Comparison of ENCODE assay signal across 28 cellular contexts in the genomic region with DNA sequence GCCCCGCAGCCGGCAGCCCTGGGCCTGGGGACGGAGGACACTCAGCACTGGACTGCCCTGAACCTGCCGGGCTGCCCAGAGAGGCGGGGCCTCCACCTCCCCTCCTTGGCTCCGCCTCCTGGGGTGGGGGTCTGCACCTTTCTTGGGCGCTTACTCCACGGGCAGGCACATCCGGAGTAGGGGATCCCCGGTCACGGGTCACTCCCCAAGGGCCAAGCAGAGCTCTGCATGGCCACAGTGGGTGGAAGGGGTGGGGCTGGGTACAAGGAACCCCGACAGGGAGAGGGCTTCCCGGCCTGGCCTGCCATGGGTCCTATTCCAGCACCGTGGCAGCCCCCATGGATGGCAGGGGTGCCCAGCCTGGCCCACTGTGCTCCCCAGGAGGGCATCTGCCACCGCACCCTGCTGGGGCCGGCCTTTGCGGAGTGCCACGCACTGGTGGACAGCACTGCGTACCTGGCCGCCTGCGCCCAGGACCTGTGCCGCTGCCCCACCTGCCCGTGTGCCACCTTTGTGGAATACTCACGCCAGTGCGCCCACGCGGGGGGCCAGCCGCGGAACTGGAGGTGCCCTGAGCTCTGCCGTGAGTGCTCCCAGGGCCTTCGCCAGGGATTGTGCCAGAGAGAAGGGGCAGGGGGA. TPM values are rescaled to one million over a fixed set of nuclear protein-coding genes. Genes with fewer than 3 reads are reported as not detected.
DNase-seq lines count a peak whose midpoint lies in the region; ATAC-seq and TF ChIP-seq lines count a peak whose summit lies in the region.
"Had no signal": no experiment of that assay in that cellular context is flagged by ENCODE, and none has a peak within 500 bp of the region (broad histone marks: within the 10 kb centered on the region; RNA-seq: fewer than 3 reads in every experiment).

No MANE protein-coding gene starts in this region.

- intact Hi-C loops in sciatic nerve (cut with DNase I) (no loop called here), thyroid gland (cut with DNase I) (no loop called here)

- H3K9me3 ChIP-seq in SK-N-SH (no peaks in the 10 kb centered on the region), MG63 (no peaks in the 10 kb centered on the region), smooth muscle cell (replicated peaks; ENCODE audit: low read depth) (no peaks in the 10 kb centered on the region), thyroid gland (no peaks in the 10 kb centered on the region)

- H3K9ac ChIP-seq in SK-N-SH (no peak overlapping the region), smooth muscle cell (ENCODE audit: low read depth) (no peak overlapping the region)

- H4K20me1 ChIP-seq in SK-N-SH (ENCODE audit: insufficient read depth) (no peaks in the 10 kb centered on the region), smooth muscle cell (ENCODE audit: low read depth) (no peaks in the 10 kb centered on the region)

- TF ChIP-seq RAD21 in SK-N-SH (IDR thresholded peaks at IDR 0.05; ENCODE audit: low read length) = no peak

- WGBS in SK-N-SH (ENCODE audit: low lambda C conversion rate) = 76% methylated on average over 5 of the region's 31 CpGs
- 93% methylated on average over 31 of the region's 31 CpGs for WGBS in smooth muscle cell (ENCODE audit: low lambda C conversion rate)
- 87 to 91% methylated on average over 14 to 18 of the region's 31 CpGs for WGBS in thyroid gland, 2 donors

- TF ChIP-seq EP300 in SK-N-SH (IDR thresholded peaks at IDR 0.05; ENCODE audit: borderline replicate concordance in 1 of 2, low read depth in 1 of 2, low read length in 1 of 2) = no peak

- H3K9me2 ChIP-seq in SK-N-SH = no peaks in the 10 kb centered on the region

- H3K4me3 ChIP-seq in SK-N-SH (ENCODE audit: low read depth in 2 of 2, low read length in 1 of 2) (no peak overlapping the region), MG63 (no peak overlapping the region), smooth muscle cell (no peak overlapping the region), thyroid gland (replicated peaks in 1 of 3) (no peak overlapping the region)
- H3K4me3 ChIP-seq: dorsolateral prefrontal cortex had no signal

- POLR2A ChIA-PET in SK-N-SH (lab: Yijun Ruan, JAX) = no interaction called here

- ATAC-seq in SK-N-SH treated with all-trans-retinoic acid at 6 μM for 48 hours (no peak), sciatic nerve (no peak)

- no peak for TF ChIP-seq POLR2A in thyroid gland (IDR thresholded peaks at IDR 0.05)

- H3K4me2 ChIP-seq in SK-N-SH (no peak overlapping the region), smooth muscle cell (no peak overlapping the region)

- H3K36me3 ChIP-seq in SK-N-SH (replicated peaks in 1 of 2; ENCODE audit: control insufficient read depth in 1 of 2, insufficient read depth in 2 of 2, low read length in 1 of 2) (no peaks in the 10 kb centered on the region), MG63 (no peaks in the 10 kb centered on the region), smooth muscle cell (ENCODE audit: low read depth) (no peaks in the 10 kb centered on the region), thyroid gland (no peaks in the 10 kb centered on the region)

- H3K79me2 ChIP-seq in SK-N-SH (ENCODE audit: insufficient read depth) (no peaks in the 10 kb centered on the region), smooth muscle cell (ENCODE audit: low read depth) (no peaks in the 10 kb centered on the region)

- H2AFZ ChIP-seq in SK-N-SH (ENCODE audit: low read depth) (no peak overlapping the region), smooth muscle cell (ENCODE audit: low read depth) (no peak overlapping the region)

- CTCF ChIA-PET in SK-N-SH (lab: Yijun Ruan, JAX) = interaction anchor here (2.1 kb wide), 1 partner anchor 287 kb away, joined by 7 read pairs; no protein-coding TSS in a partner anchor

- H3F3A ChIP-seq in SK-N-SH (replicated peaks; ENCODE audit: insufficient read depth) = no peaks in the 10 kb centered on the region
- H3F3A ChIP-seq in smooth muscle cell (ENCODE audit: low read depth) = no peaks in the 10 kb centered on the region

- no peaks in the 10 kb centered on the region for H3K27me3 ChIP-seq in SK-N-SH (ENCODE audit: insufficient read depth)
- peaks cover 36% of the 10 kb centered on the region for H3K27me3 ChIP-seq in MG63
- H3K27me3 ChIP-seq in smooth muscle cell (ENCODE audit: low read depth) = no peaks in the 10 kb centered on the region
- H3K27me3 ChIP-seq in thyroid gland = no peaks in the 10 kb centered on the region

- DNase-seq in SK-N-SH = peak; percentile 39
- DNase-seq in MG63 = peak; percentile 0
- peak; percentile 66 for DNase-seq in iPS-NIHi11 (ENCODE audit: low spot score)
- DNase-seq in sciatic nerve (ENCODE audit: low spot score) = peak; percentile 55
- DNase-seq in smooth muscle cell (lab: John Stamatoyannopoulos, UW; ENCODE audit: unreplicated experiment) = no peak
- no peak for DNase-seq in thyroid gland
- no peak for DNase-seq in SKM-1 (lab: John Stamatoyannopoulos, UW; ENCODE audit: unreplicated experiment)
- DNase-seq: activated CD4-positive, alpha-beta T cell treated with anti-CD3 and anti-CD28 coated beads, Interleukin-2, amount 50 U/mL, for 4 hours; activated naive CD8-positive, alpha-beta T cell treated with anti-CD3 and anti-CD28 coated beads for 36 hours; central memory CD4-positive, alpha-beta T cell; DMS53; GDM1; IMR-90; NCI-H1417; NCI-H774; RPMI8226; stimulated activated CD4-positive, alpha-beta T cell treated with anti-CD3 and anti-CD28 coated beads, Interleukin-1b, Interleukin-23, amount 100 ng/mL, for 48 hours; T1000 had no signal

- H3K27ac ChIP-seq in SK-N-SH (ENCODE audit: low read depth in 2 of 2, low read length in 1 of 2) (no peak overlapping the region), smooth muscle cell (ENCODE audit: low read depth) (no peak overlapping the region), thyroid gland (no peak overlapping the region)
- H3K27ac ChIP-seq: 22Rv1, dorsolateral prefrontal cortex had no signal

- H3K4me1 ChIP-seq in SK-N-SH (ENCODE audit: control insufficient read depth in 1 of 2, insufficient read depth in 2 of 2, low read depth in 1 of 2, low read length in 1 of 2) (peaks cover 0 to 2% of the 10 kb centered on the region in 2 experiments; a peak in 1 of 4 replicates), smooth muscle cell (ENCODE audit: low read depth) (no peaks in the 10 kb centered on the region), thyroid gland (no peaks in the 10 kb centered on the region)

- TF ChIP-seq CTCF in SK-N-SH (IDR thresholded peaks at IDR 0.05) (no peak), smooth muscle cell (IDR thresholded peaks at IDR 0.05; ENCODE audit: borderline replicate concordance, insufficient read depth, poor library complexity, severe bottlenecking) (no peak), thyroid gland (IDR thresholded peaks at IDR 0.05) (no peak)

TF ChIP-seq in SK-N-SH, 30 proteins besides CTCF, POLR2A, EP300 and RAD21 (continues in another document):
- TF ChIP-seq NFIC (IDR thresholded peaks at IDR 0.05; ENCODE audit: borderline replicate concordance) = no peak
- no peak for TF ChIP-seq JUND (IDR thresholded peaks at IDR 0.05)
- TF ChIP-seq, protein P1, sequence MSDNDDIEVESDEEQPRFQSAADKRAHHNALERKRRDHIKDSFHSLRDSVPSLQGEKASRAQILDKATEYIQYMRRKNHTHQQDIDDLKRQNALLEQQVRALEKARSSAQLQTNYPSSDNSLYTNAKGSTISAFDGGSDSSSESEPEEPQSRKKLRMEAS (IDR thresholded peaks at IDR 0.05; ENCODE audit: low read depth) = no peak
- TF ChIP-seq YY1 (IDR thresholded peaks at IDR 0.05; ENCODE audit: low read depth) = no peak

TF ChIP-seq in SK-N-SH treated with all-trans-retinoic acid at 6 μM for 48 hours, 23 proteins besides CTCF, POLR2A, EP300 and RAD21:
- no peak for TF ChIP-seq RARB (CRISPR knock-in tag; IDR thresholded peaks at IDR 0.05)
- no peak for TF ChIP-seq ESRRG (CRISPR knock-in tag; IDR thresholded peaks at IDR 0.05)
- no peak for TF ChIP-seq ZNF565 (CRISPR knock-in tag; conservative IDR thresholded peaks at IDR 0.05; ENCODE audit: low read depth)
- no peak for TF ChIP-seq TCF4 (CRISPR knock-in tag; IDR thresholded peaks at IDR 0.05; ENCODE audit: borderline replicate concordance)
- TF ChIP-seq, protein P2, sequence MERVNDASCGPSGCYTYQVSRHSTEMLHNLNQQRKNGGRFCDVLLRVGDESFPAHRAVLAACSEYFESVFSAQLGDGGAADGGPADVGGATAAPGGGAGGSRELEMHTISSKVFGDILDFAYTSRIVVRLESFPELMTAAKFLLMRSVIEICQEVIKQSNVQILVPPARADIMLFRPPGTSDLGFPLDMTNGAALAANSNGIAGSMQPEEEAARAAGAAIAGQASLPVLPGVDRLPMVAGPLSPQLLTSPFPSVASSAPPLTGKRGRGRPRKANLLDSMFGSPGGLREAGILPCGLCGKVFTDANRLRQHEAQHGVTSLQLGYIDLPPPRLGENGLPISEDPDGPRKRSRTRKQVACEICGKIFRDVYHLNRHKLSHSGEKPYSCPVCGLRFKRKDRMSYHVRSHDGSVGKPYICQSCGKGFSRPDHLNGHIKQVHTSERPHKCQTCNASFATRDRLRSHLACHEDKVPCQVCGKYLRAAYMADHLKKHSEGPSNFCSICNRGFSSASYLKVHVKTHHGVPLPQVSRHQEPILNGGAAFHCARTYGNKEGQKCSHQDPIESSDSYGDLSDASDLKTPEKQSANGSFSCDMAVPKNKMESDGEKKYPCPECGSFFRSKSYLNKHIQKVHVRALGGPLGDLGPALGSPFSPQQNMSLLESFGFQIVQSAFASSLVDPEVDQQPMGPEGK (CRISPR knock-in tag; IDR thresholded peaks at IDR 0.05; ENCODE audit: borderline replicate concordance) = no peak
- no peak for TF ChIP-seq ISL1 (CRISPR knock-in tag; IDR thresholded peaks at IDR 0.05)

RNA-seq across cellular contexts. Expression of a gene that starts 5.4 kb away (rescaled TPM):
- not detected in 2 replicates for polyA plus RNA-seq in SK-N-SH (2012; rRNA removed)
- polyA plus RNA-seq in SK-N-SH (2012; cell fraction: cytosol; rRNA removed) = not detected in 2 replicates
- not detected in 2 replicates for polyA plus RNA-seq in SK-N-SH (2012; cell fraction: nucleus; rRNA removed)
- total RNA-seq in MG63 (2014; rRNA removed; shearing (Covaris generic); ENCODE audit: low replicate concordance) = not detected in 2 replicates
- total RNA-seq in sciatic nerve = 0.71 TPM
- not detected in 2 replicates for total RNA-seq in smooth muscle cell
- 0.15 TPM in 1 of 2 replicates, not detected in the other for polyA plus RNA-seq in smooth muscle cell
- not detected for total RNA-seq in thyroid gland
- total RNA-seq: activated naive CD8-positive, alpha-beta T cell treated with anti-CD3 and anti-CD28 coated beads for 36 hours; astrocyte; CD8-positive, alpha-beta memory T cell; H4; IMR-90; M059J; mesothelial cell of epicardium; skeletal muscle tissue; ureter had no signal
- polyA plus RNA-seq: CD8-positive, alpha-beta memory T cell; IMR-90 had no signal

Comparison
In these comparisons a context has a peak if more than half of its experiments do, and no peak if none do; other contexts are left out.
1. DNase-seq: peak in SK-N-SH (single experiment), MG63 (single experiment), iPS-NIHi11 (single experiment) and sciatic nerve (single experiment); none in smooth muscle cell (single experiment), thyroid gland (0 of 2) and SKM-1 (single experiment).